Comparison of ENCODE assay signal across 24 cellular contexts in genomic region chr5:92760550-92760949, GRCh38.
DNase-seq lines count a peak whose midpoint lies in the region; ATAC-seq, FAIRE-seq and TF ChIP-seq lines count a peak whose summit lies in the region.
"Had no signal": no experiment of that assay in that cellular context is flagged by ENCODE, and none has a peak within 500 bp of the region (broad histone marks: within the 10 kb centered on the region; RNA-seq: fewer than 3 reads in every experiment).

No MANE protein-coding gene starts in this region.

- no peaks in the 10 kb centered on the region for H3K79me1 ChIP-seq in IMR-90 (ENCODE audit: low read depth in 1 of 2, low read length in 2 of 2)

- no peak overlapping the region for H3K9ac ChIP-seq in IMR-90 (ENCODE audit: low read depth, low read length)
- H3K9ac ChIP-seq: BLaER1 had no signal

- H3K27ac Mint-ChIP-seq in T-helper 2 cell treated with Interferon-gamma antibody and Interleukin-4, amounts not matched to agents 5 μg/mL and 100 μg/mL, for 36 hours, result no peak overlapping the region
- H3K27ac Mint-ChIP-seq: CD14-positive monocyte; CD4-positive, alpha-beta memory T cell; CD4-positive, CD25-positive, alpha-beta regulatory T cell; CD8-positive, alpha-beta memory T cell had no signal

- POLR2A ChIA-PET in A549 (lab: Yijun Ruan, JAX), result no interaction called here
- POLR2A ChIA-PET in IMR-90 (lab: Charles Lee; ENCODE audit: unreplicated experiment), result no interaction called here
- POLR2A ChIA-PET in Panc1 (lab: Charles Lee), result no interaction called here

- TF ChIP-seq POLR2A in A549 (IDR thresholded peaks at IDR 0.05; ENCODE audit: low read length) (no peak), IMR-90 (IDR thresholded peaks at IDR 0.05; ENCODE audit: low read depth, low read length) (no peak)

- no peak overlapping the region for H3K27ac ChIP-seq in A549
- H3K27ac ChIP-seq in ACC112 (ENCODE audit: low read depth, low read length), result no peak overlapping the region
- H3K27ac ChIP-seq in IMR-90 (ENCODE audit: insufficient read depth, low read length), result no peak overlapping the region
- peak overlapping the region; percentile 54; the same call in 1 of the 2 replicates for H3K27ac ChIP-seq in Panc1 (ENCODE audit: low read length)
- H3K27ac ChIP-seq: BLaER1 had no signal

- H3K36me3 ChIP-seq in ACC112 (ENCODE audit: insufficient read depth, low read length) (no peaks in the 10 kb centered on the region), IMR-90 (ENCODE audit: control insufficient read depth, insufficient read depth, low read length) (no peaks in the 10 kb centered on the region), Panc1 (ENCODE audit: control insufficient read depth, insufficient read depth, low read length) (no peaks in the 10 kb centered on the region)
- H3K36me3 ChIP-seq: BE2C, BLaER1 had no signal

- no peak overlapping the region for H3K18ac ChIP-seq in IMR-90 (ENCODE audit: low read depth, low read length)

- H3K9me3 Mint-ChIP-seq in T-helper 2 cell treated with Interferon-gamma antibody and Interleukin-4, amounts not matched to agents 5 μg/mL and 100 μg/mL, for 36 hours, result no peaks in the 10 kb centered on the region

- H4K20me1 ChIP-seq in IMR-90 (ENCODE audit: insufficient read depth, low read length), result no peaks in the 10 kb centered on the region
- H4K20me1 ChIP-seq: BLaER1 had no signal

- no peak for TF ChIP-seq EP300 in A549 (IDR thresholded peaks at IDR 0.05)

- DNase-seq in A549 (ENCODE audit: low read depth in 1 of 2, low spot score in 1 of 2) (no peak), IMR-90 (no peak), Panc1 (ENCODE audit: low read depth, low spot score) (no peak), D341Med (ENCODE audit: low spot score) (no peak), HPDE6-E6E7 (ENCODE audit: extremely low spot score) (no peak)
- DNase-seq in T-helper 2 cell treated with Interferon-gamma antibody and Interleukin-4, amounts not matched to agents 5 μg/mL and 100 μg/mL, for 36 hours (ENCODE audit: low spot score), result no peak
- DNase-seq: 8988T; ACHN; BE2C; C1 segment of cervical spinal cord; CD4-positive, alpha-beta memory T cell; CD4-positive, CD25-positive, alpha-beta regulatory T cell; CD8-positive, alpha-beta memory T cell; COR-L47; DMS79 treated with DMSO at 0.1 percent for 48 hours; GF-D8 had no signal

- no peaks in the 10 kb centered on the region for H3K27me3 Mint-ChIP-seq in T-helper 2 cell treated with Interferon-gamma antibody and Interleukin-4, amounts not matched to agents 5 μg/mL and 100 μg/mL, for 36 hours (ENCODE audit: low read depth)
- H3K27me3 Mint-ChIP-seq: CD4-positive, alpha-beta memory T cell; CD4-positive, CD25-positive, alpha-beta regulatory T cell; CD8-positive, alpha-beta memory T cell had no signal

- no peak overlapping the region for H4K8ac ChIP-seq in IMR-90 (ENCODE audit: low read depth in 2 of 2, low read length in 2 of 2)

- no peaks in the 10 kb centered on the region for H3K9me1 ChIP-seq in IMR-90 (ENCODE audit: insufficient read depth, low read length)

- FAIRE-seq in A549 (lab: Jason Lieb, UNC), result no peak
- FAIRE-seq: A204.1, D721Med, GM12891, GM19239 had no signal

- H3K4me3 ChIP-seq in A549 (no peak overlapping the region), ACC112 (ENCODE audit: low read depth, low read length) (no peak overlapping the region), IMR-90 (ENCODE audit: insufficient read depth, low read depth, low read length) (no peak overlapping the region), Panc1 (ENCODE audit: low read depth in 2 of 2, low read length in 2 of 2) (no peak overlapping the region)
- H3K4me3 ChIP-seq: BLaER1 had no signal

- BruUV-seq in IMR-90 (replicated peaks; lab: Mats Ljungman, UMichigan), result no TSS peak
- no TSS peak for BruUV-seq in Panc1 (replicated peaks; lab: Mats Ljungman, UMichigan)

- H3K56ac ChIP-seq in IMR-90 (ENCODE audit: extremely low read depth, insufficient read depth, low read length), result no peak overlapping the region

- no peak overlapping the region for H4K5ac ChIP-seq in IMR-90 (ENCODE audit: low read depth, low read length)

- CTCF ChIA-PET in A549 (lab: Yijun Ruan, JAX) (interaction anchor here (0.6 kb wide), 1 partner anchor 51 kb away, joined by 3 read pairs; no protein-coding TSS in a partner anchor), IMR-90 (lab: Yijun Ruan, JAX) (no interaction called here), Panc1 (lab: Charles Lee) (no interaction called here)

- WGBS in A549 (ENCODE audit: missing lambda C conversion rate), result 91% methylated on average over 2 of the region's 2 CpGs
- no CpG with 5 or more reads among the region's 2 CpGs for WGBS in IMR-90 (ENCODE audit: extremely low coverage in 2 of 2, insufficient read length in 1 of 2), 2 experiments

- no peak for TF ChIP-seq CTCF in A549 (IDR thresholded peaks at IDR 0.05)
- TF ChIP-seq CTCF in IMR-90 (conservative IDR thresholded peaks at IDR 0.05; ENCODE audit: low read depth, low read length), result no peak
- TF ChIP-seq CTCF in Panc1 (IDR thresholded peaks at IDR 0.05), result no peak

- H2BK5ac ChIP-seq in IMR-90 (ENCODE audit: low read depth, low read length, poor library complexity, severe bottlenecking), result no peak overlapping the region

- H2BK120ac ChIP-seq in IMR-90 (ENCODE audit: low read depth, low read length), result no peak overlapping the region

- in situ Hi-C loops in IMR-90 (cut with MboI; ENCODE audit: low sequenced_read_pairs), result no loop called here
- in situ Hi-C loops in Panc1 (cut with HindIII; ENCODE audit: low pct_unique_long_range_greater_than_20kb, low sequenced_read_pairs), result no loop called here

- intact Hi-C loops in IMR-90 (cut with micrococcal nuclease), result no loop called here
- intact Hi-C loops in Panc1 (cut with micrococcal nuclease; ENCODE audit: unreplicated experiment), result no loop called here

- H3K9me3 ChIP-seq in A549 (no peaks in the 10 kb centered on the region), IMR-90 (ENCODE audit: control insufficient read depth, insufficient read depth, low read length) (no peaks in the 10 kb centered on the region), Panc1 (ENCODE audit: control insufficient read depth, insufficient read depth, low read depth, low read length) (no peaks in the 10 kb centered on the region)
- H3K9me3 ChIP-seq: BE2C, BLaER1 had no signal

- H2BK15ac ChIP-seq in IMR-90 (ENCODE audit: low read depth, low read length), result no peak overlapping the region

- H2BK20ac ChIP-seq in IMR-90 (ENCODE audit: low read depth, low read length), result no peak overlapping the region

- no peak overlapping the region for H3K4ac ChIP-seq in IMR-90 (ENCODE audit: low read depth, low read length)

- dilution Hi-C loops in IMR-90 (cut with HindIII; ENCODE audit: low sequenced_read_pairs, unreplicated experiment), result no loop called here

- ATAC-seq in A549 (no peak), IMR-90 (ENCODE audit: low read depth) (no peak), Panc1 (no peak), GM21529 (IDR thresholded peaks at IDR 0.05; ENCODE audit: unreplicated experiment) (no peak)

- H3K4me1 ChIP-seq in A549 (peaks cover 8% of the 10 kb centered on the region; the same call in 1 of the 3 replicates), ACC112 (ENCODE audit: control insufficient read depth, insufficient read depth, low read length, unreplicated experiment) (peaks cover 12% of the 10 kb centered on the region), IMR-90 (ENCODE audit: control insufficient read depth, insufficient read depth, low read length) (peaks cover 4% of the 10 kb centered on the region; the same call in 1 of the 2 replicates), Panc1 (ENCODE audit: control insufficient read depth, insufficient read depth, low read length) (no peaks in the 10 kb centered on the region)
- H3K4me1 ChIP-seq: BE2C, BLaER1 had no signal

- H3K4me3 Mint-ChIP-seq in T-helper 2 cell treated with Interferon-gamma antibody and Interleukin-4, amounts not matched to agents 5 μg/mL and 100 μg/mL, for 36 hours, result no peak overlapping the region
- H3K4me3 Mint-ChIP-seq: CD14-positive monocyte; CD4-positive, alpha-beta memory T cell; CD4-positive, CD25-positive, alpha-beta regulatory T cell; CD8-positive, alpha-beta memory T cell had no signal

- no peak overlapping the region for H3K14ac ChIP-seq in IMR-90 (replicated peaks; ENCODE audit: low read depth, low read length)

- no peak overlapping the region for H3K23ac ChIP-seq in IMR-90 (ENCODE audit: low read depth, low read length)

- H3K4me1 Mint-ChIP-seq in T-helper 2 cell treated with Interferon-gamma antibody and Interleukin-4, amounts not matched to agents 5 μg/mL and 100 μg/mL, for 36 hours (ENCODE audit: low read depth), result no peaks in the 10 kb centered on the region
- H3K4me1 Mint-ChIP-seq: CD14-positive monocyte; CD4-positive, alpha-beta memory T cell; CD4-positive, CD25-positive, alpha-beta regulatory T cell; CD8-positive, alpha-beta memory T cell had no signal

- no peaks in the 10 kb centered on the region for H3K79me2 ChIP-seq in ACC112 (ENCODE audit: control insufficient read depth, insufficient read depth, low read length, unreplicated experiment)

- H3K4me2 ChIP-seq in A549, result no peak overlapping the region
- H3K4me2 ChIP-seq in IMR-90 (ENCODE audit: low read depth, low read length), result no peak overlapping the region
- H3K4me2 ChIP-seq: BLaER1 had no signal

- H3K27me3 ChIP-seq in ACC112 (ENCODE audit: insufficient read depth, low read length) (no peaks in the 10 kb centered on the region), IMR-90 (ENCODE audit: control insufficient read depth, insufficient read depth, low read length) (no peaks in the 10 kb centered on the region), Panc1 (ENCODE audit: control insufficient read depth, insufficient read depth, low read length) (no peaks in the 10 kb centered on the region)
- H3K27me3 ChIP-seq: BE2C, BLaER1 had no signal

- no peak for TF ChIP-seq RAD21 in A549 (conservative IDR thresholded peaks at IDR 0.05 in 1 of 2, IDR thresholded peaks at IDR 0.05 in 1 of 2)
- TF ChIP-seq RAD21 in IMR-90 (IDR thresholded peaks at IDR 0.05; ENCODE audit: low read length), result no peak

- H4K91ac ChIP-seq in IMR-90 (ENCODE audit: insufficient read depth, low read depth, low read length), result no peak overlapping the region

- H3K36me3 Mint-ChIP-seq in T-helper 2 cell treated with Interferon-gamma antibody and Interleukin-4, amounts not matched to agents 5 μg/mL and 100 μg/mL, for 36 hours (ENCODE audit: low read depth), result no peaks in the 10 kb centered on the region
- H3K36me3 Mint-ChIP-seq: CD14-positive monocyte; CD4-positive, alpha-beta memory T cell; CD4-positive, CD25-positive, alpha-beta regulatory T cell; CD8-positive, alpha-beta memory T cell had no signal

- no peak overlapping the region for H2AK5ac ChIP-seq in IMR-90 (ENCODE audit: low read depth, low read length)

- H2AK9ac ChIP-seq in IMR-90 (replicated peaks; ENCODE audit: low read depth, low read length, poor library complexity), result no peak overlapping the region

- H2AFZ ChIP-seq in ACC112 (ENCODE audit: low read length, unreplicated experiment) (peak overlapping the region; percentile 3), IMR-90 (replicated peaks; ENCODE audit: low read length, poor library complexity) (no peak overlapping the region)

TF ChIP-seq in A549, 52 proteins besides CTCF, POLR2A, EP300 and RAD21 (continues in another document):
- TF ChIP-seq MAFK (IDR thresholded peaks at IDR 0.05; ENCODE audit: partially characterized antibody), result peak; percentile 62
- TF ChIP-seq KDM1A (IDR thresholded peaks at IDR 0.05; ENCODE audit: low read depth), result no peak

TF ChIP-seq in IMR-90, 13 proteins besides CTCF, POLR2A, EP300 and RAD21 (continues in another document):
- TF ChIP-seq CEBPB (IDR thresholded peaks at IDR 0.05; ENCODE audit: low read depth, low read length), result no peak
- no peak for TF ChIP-seq RCOR1 (IDR thresholded peaks at IDR 0.05; ENCODE audit: insufficient replicate concordance, low read length)
